ENCODE assay signal across 8 cellular contexts in genomic region chr3:194687638-194688206, GRCh38. TPM values are rescaled to one million over a fixed set of nuclear protein-coding genes. Genes with fewer than 3 reads are reported as not detected.
DNase-seq lines count a peak whose midpoint lies in the region; ATAC-seq lines count a peak whose summit lies in the region.

No MANE protein-coding gene starts in this region.

- WGBS in esophagus, 2 donors = 12 to 26% methylated on average over 50 to 57 of the region's 57 CpGs

- peaks cover 4% of the 10 kb centered on the region for H3K36me3 Mint-ChIP-seq in stimulated activated memory B cell treated with anti-CD40 and anti-IgM and Interleukin-4, amounts not matched to agents 10 μg/mL and 1 μg/mL and 100 μg/mL, for 72 hours

- peak overlapping the region; percentile 43 to 77 for H3K27ac ChIP-seq in esophagus (ENCODE audit: low read depth in 2 of 2, low read length in 1 of 2)

- peaks cover 2 to 14% of the 10 kb centered on the region in 2 donors for H3K4me1 ChIP-seq in esophagus (ENCODE audit: control insufficient read depth in 2 of 2, insufficient read depth in 2 of 2, low read length in 1 of 2)

- peak overlapping the region; percentile 72 to 77 for H3K4me3 ChIP-seq in esophagus (ENCODE audit: low read depth in 1 of 2, low read length in 2 of 2)

- no peaks in the 10 kb centered on the region for H3K27me3 ChIP-seq in esophagus (ENCODE audit: control insufficient read depth in 1 of 2, insufficient read depth in 2 of 2, low read length in 2 of 2)

- no peaks in the 10 kb centered on the region for H3K27me3 Mint-ChIP-seq in stimulated activated memory B cell treated with anti-CD40 and anti-IgM and Interleukin-4, amounts not matched to agents 10 μg/mL and 1 μg/mL and 100 μg/mL, for 72 hours

- H3K4me3 Mint-ChIP-seq in stimulated activated memory B cell treated with anti-CD40 and anti-IgM and Interleukin-4, amounts not matched to agents 10 μg/mL and 1 μg/mL and 100 μg/mL, for 72 hours = peak overlapping the region; percentile 98

- H3K27ac Mint-ChIP-seq in stimulated activated memory B cell treated with anti-CD40 and anti-IgM and Interleukin-4, amounts not matched to agents 10 μg/mL and 1 μg/mL and 100 μg/mL, for 72 hours = peak overlapping the region; percentile 88

- peaks cover 73% of the 10 kb centered on the region for H3K4me1 Mint-ChIP-seq in stimulated activated memory B cell treated with anti-CD40 and anti-IgM and Interleukin-4, amounts not matched to agents 10 μg/mL and 1 μg/mL and 100 μg/mL, for 72 hours

- no peaks in the 10 kb centered on the region for H3K9me3 Mint-ChIP-seq in stimulated activated memory B cell treated with anti-CD40 and anti-IgM and Interleukin-4, amounts not matched to agents 10 μg/mL and 1 μg/mL and 100 μg/mL, for 72 hours

- H3K9me3 ChIP-seq in esophagus (ENCODE audit: control insufficient read depth in 2 of 2, insufficient read depth in 1 of 2, low read depth in 1 of 2, low read length in 1 of 2) = no peaks in the 10 kb centered on the region

- peaks cover 0 to 2% of the 10 kb centered on the region in 2 donors for H3K36me3 ChIP-seq in esophagus (ENCODE audit: control insufficient read depth in 2 of 2, insufficient read depth in 2 of 2, low read length in 1 of 2)

- ATAC-seq in GM21786 (IDR thresholded peaks at IDR 0.05; ENCODE audit: unreplicated experiment) = peak; percentile 23
- peak; percentile 71 for ATAC-seq in stimulated activated memory B cell treated with anti-CD40 and anti-IgM and Interleukin-4, amounts not matched to agents 10 μg/mL and 1 μg/mL and 100 μg/mL, for 72 hours

- DNase-seq in COLO668 (lab: John Stamatoyannopoulos, UW; ENCODE audit: unreplicated experiment) (peak; percentile 44), NCI-H510A treated with DMSO at 0.1 percent for 48 hours (lab: John Stamatoyannopoulos, UW) (peak; percentile 31), myocyte (ENCODE audit: low read depth) (peak; percentile 27), glomerular visceral epithelial cell (ENCODE audit: extremely low spot score) (no peak)
- DNase-seq in activated CD8-positive, alpha-beta memory T cell treated with anti-CD3 and anti-CD28 coated beads, Interleukin-2, amount 50 U/mL, for 48 hours = peak; percentile 89

RNA-seq across cellular contexts. Expression of gene FAM43A, which starts 2.0 kb away (rescaled TPM):
- polyA plus RNA-seq in esophagus = 10 to 100 TPM in 1 of 2 donors, 1 to 10 TPM in 1; 9.0 to 15.5 TPM
- total RNA-seq in myocyte = 2.2 and 2.9 TPM in 2 replicates
- 0.43 TPM for polyA plus RNA-seq in myocyte (2012)

RNA-seq across cellular contexts. Expression of gene LSG1, which starts 15.7 kb away (rescaled TPM):
- polyA plus RNA-seq in esophagus = 10 to 100 TPM; 14.1 to 26.5 TPM
- total RNA-seq in myocyte = 32.1 and 32.6 TPM in 2 replicates
- polyA plus RNA-seq in myocyte (2012) = 26.5 TPM

RNA-seq across cellular contexts. Expression of gene TMEM44, which starts 54.5 kb away (rescaled TPM):
- polyA plus RNA-seq in esophagus = 1 to 10 TPM; 7.3 TPM
- total RNA-seq in myocyte = 16.7 and 21.1 TPM in 2 replicates
- 16.7 TPM for polyA plus RNA-seq in myocyte (2012)
